Comparison of ENCODE assay signal across 9 cellular contexts in the genomic region with DNA sequence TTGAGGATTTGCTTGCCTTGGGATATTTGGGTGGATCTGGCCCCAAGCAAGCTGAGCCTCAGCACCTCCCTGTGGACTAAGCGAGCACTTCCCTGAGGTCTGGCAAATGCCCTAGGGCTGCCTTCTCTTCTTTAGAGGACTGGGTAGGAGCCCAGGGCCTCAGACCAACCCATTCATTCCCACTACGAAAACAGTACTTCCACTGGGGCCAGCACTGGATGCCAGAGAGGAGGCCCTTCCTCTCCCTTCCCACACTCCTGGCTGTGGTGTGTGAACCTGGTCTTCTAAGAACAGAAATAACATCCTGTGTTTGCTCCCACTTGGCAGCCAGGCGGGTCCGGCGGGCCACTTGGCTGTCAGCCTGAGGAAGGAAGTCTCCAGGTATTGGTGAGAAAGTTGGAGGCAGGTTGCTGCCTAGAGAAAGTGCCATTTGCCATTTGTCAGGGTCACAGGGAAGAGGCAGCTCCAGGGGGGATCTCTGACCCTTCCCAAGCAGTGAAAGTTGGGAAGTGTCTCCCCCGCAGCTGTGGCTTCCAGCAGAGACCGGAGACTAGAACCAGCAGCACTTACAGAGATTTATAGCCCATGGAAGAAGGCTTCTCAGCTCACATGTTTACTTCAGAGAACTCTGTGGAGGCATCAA.
DNase-seq lines count a peak whose midpoint lies in the region; ATAC-seq and TF ChIP-seq lines count a peak whose summit lies in the region.
"Had no signal": no experiment of that assay in that cellular context is flagged by ENCODE, and none has a peak within 500 bp of the region (broad histone marks: within the 10 kb centered on the region; RNA-seq: fewer than 3 reads in every experiment).

No MANE protein-coding gene starts in this region.

- no peaks in the 10 kb centered on the region for H3K36me3 ChIP-seq in psoas muscle (ENCODE audit: insufficient read depth in 1 of 2, low read depth in 1 of 2)

- H3K4me1 ChIP-seq in psoas muscle, result peaks cover 13% of the 10 kb centered on the region

- WGBS in psoas muscle, 3 donors, result 7 to 16% (median 8%) methylated on average over 7 of the region's 7 CpGs

- no peaks in the 10 kb centered on the region for H3K9me3 Mint-ChIP-seq in glutamatergic neuron (ENCODE audit: unreplicated experiment)

- H3K9me3 ChIP-seq in psoas muscle, result no peaks in the 10 kb centered on the region

- peak overlapping the region; percentile 3 for H3K27ac Mint-ChIP-seq in glutamatergic neuron (ENCODE audit: unreplicated experiment)

- no peak overlapping the region for H3K4me3 Mint-ChIP-seq in glutamatergic neuron (ENCODE audit: unreplicated experiment)

- no peak for TF ChIP-seq CTCF in glutamatergic neuron (IDR thresholded peaks at IDR 0.05; ENCODE audit: partially characterized antibody, unreplicated experiment)
- TF ChIP-seq CTCF in psoas muscle (IDR thresholded peaks at IDR 0.05), result peak; percentile 44

- peaks cover 21% of the 10 kb centered on the region for H3K4me1 Mint-ChIP-seq in glutamatergic neuron (ENCODE audit: low read depth, unreplicated experiment)

- intact Hi-C loops in psoas muscle (cut with DNase I), result loop anchor here in 1 of 2 donors (5.0 kb wide), 1 partner anchor 439 kb away; no protein-coding TSS in a partner anchor

- H3K27ac ChIP-seq in psoas muscle, result peak overlapping the region; percentile 36

- ATAC-seq in psoas muscle (peak; percentile 64 to 84 (median 74)), GM21515 (IDR thresholded peaks at IDR 0.05; ENCODE audit: unreplicated experiment) (no peak)

- H3K4me3 ChIP-seq in psoas muscle, result no peak overlapping the region

- peaks cover 3% of the 10 kb centered on the region for H3K36me3 Mint-ChIP-seq in glutamatergic neuron (ENCODE audit: unreplicated experiment)

- peak; percentile 54 for DNase-seq in Daoy (ENCODE audit: low read depth)
- DNase-seq in SHP77 (lab: John Stamatoyannopoulos, UW), result peak; percentile 52 to 55
- no peak for DNase-seq in glutamatergic neuron
- peak; percentile 47 to 60 for DNase-seq in psoas muscle
- no peak for DNase-seq in activated naive CD4-positive, alpha-beta T cell treated with anti-CD3 and anti-CD28 coated beads, Interleukin-2, amount 50 U/mL, for 16 hours
- DNase-seq in amniotic stem cell (lab: John Stamatoyannopoulos, UW), result no peak
- DNase-seq in stimulated activated naive CD4-positive, alpha-beta T cell treated with Interleukin-2 at 50 U/mL for 16 hours (lab: John Stamatoyannopoulos, UW), result no peak
- DNase-seq: activated CD4-positive, alpha-beta T cell treated with anti-CD3 and anti-CD28 coated beads, Interleukin-2, amount 50 U/mL, for 1 hour had no signal

- H3K27me3 ChIP-seq in psoas muscle (ENCODE audit: insufficient read depth in 3 of 3, low read length in 2 of 3), result peaks cover 0 to 2% (median 0%) of the 10 kb centered on the region in 3 donors

- H3K27me3 Mint-ChIP-seq in glutamatergic neuron (ENCODE audit: unreplicated experiment), result no peaks in the 10 kb centered on the region

Comparison
In these comparisons a context has a peak if more than half of its experiments do, and no peak if none do; other contexts are left out.
1. DNase-seq: peak in Daoy (single experiment), SHP77 (2 of 2) and psoas muscle (2 of 2); none in glutamatergic neuron (single experiment), activated naive CD4-positive, alpha-beta T cell treated with anti-CD3 and anti-CD28 coated beads, Interleukin-2, amount 50 U/mL, for 16 hours (single experiment), amniotic stem cell (single experiment) and stimulated activated naive CD4-positive, alpha-beta T cell treated with Interleukin-2 at 50 U/mL for 16 hours (single experiment).